Comparison of ENCODE assay signal across 1 cellular context in genomic region chr19:38901683-38902082, GRCh38.
TF ChIP-seq lines count a peak whose summit lies in the region.

No MANE protein-coding gene starts in this region.

TF ChIP-seq in SK-N-SH, 30 proteins besides CTCF, POLR2A, EP300 and RAD21:
- TF ChIP-seq ELF1 (IDR thresholded peaks at IDR 0.05), result no peak
- TF ChIP-seq NFIC (IDR thresholded peaks at IDR 0.05; ENCODE audit: borderline replicate concordance), result no peak
- no peak for TF ChIP-seq MXI1 (IDR thresholded peaks at IDR 0.05; ENCODE audit: low read depth, low read length)
- TF ChIP-seq TAF1 (IDR thresholded peaks at IDR 0.05; ENCODE audit: borderline replicate concordance, low read depth, low read length), result no peak
- TF ChIP-seq RCOR1 (IDR thresholded peaks at IDR 0.05; ENCODE audit: low read length), result no peak
- TF ChIP-seq RXRA (IDR thresholded peaks at IDR 0.05; ENCODE audit: borderline replicate concordance, low read depth), result no peak
- no peak for TF ChIP-seq SMC3 (IDR thresholded peaks at IDR 0.05; ENCODE audit: low read depth, low read length)
- TF ChIP-seq JUND (IDR thresholded peaks at IDR 0.05), result no peak
- TF ChIP-seq RFX5 (IDR thresholded peaks at IDR 0.05; ENCODE audit: low read length), result no peak
- TF ChIP-seq, protein P1, sequence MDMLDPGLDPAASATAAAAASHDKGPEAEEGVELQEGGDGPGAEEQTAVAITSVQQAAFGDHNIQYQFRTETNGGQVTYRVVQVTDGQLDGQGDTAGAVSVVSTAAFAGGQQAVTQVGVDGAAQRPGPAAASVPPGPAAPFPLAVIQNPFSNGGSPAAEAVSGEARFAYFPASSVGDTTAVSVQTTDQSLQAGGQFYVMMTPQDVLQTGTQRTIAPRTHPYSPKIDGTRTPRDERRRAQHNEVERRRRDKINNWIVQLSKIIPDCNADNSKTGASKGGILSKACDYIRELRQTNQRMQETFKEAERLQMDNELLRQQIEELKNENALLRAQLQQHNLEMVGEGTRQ (IDR thresholded peaks at IDR 0.05; ENCODE audit: borderline replicate concordance, low read depth, low read length), result no peak
